In the genomic region with DNA sequence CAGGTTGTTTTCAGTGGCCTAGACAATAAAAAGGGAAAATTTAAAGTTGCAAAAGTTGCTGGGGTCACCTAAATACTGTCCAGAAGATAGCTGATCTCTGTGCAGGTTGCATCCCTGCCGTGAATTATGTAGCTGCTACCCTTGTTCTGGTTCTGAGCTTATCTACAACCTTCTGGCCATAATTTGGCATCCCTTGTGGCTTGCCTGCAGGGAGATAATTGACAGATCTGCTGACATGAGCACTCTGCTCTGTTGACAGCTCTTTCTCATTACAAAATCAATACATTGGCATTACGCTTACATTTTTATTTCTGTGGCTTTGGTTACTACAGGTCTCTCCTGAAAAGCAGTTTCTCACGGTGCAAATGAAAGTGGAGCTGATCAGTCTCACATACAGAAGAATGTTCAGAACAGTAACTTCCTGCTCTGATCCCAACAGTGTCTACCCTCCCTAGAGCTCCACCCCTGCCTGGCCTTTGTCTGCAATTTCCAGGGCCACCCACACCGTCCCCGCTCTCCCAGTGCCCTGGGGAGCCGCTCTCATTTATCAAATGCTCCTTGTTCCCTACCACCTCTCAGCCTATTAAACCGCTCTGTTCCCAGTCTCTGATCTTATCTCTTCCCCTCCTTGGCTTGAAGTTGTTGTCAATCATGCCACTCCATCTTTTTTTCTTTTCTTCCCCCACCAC, we compare ENCODE assay signal across 10 cellular contexts. TPM values are rescaled to one million over a fixed set of nuclear protein-coding genes. Genes with fewer than 3 reads are reported as not detected.
DNase-seq lines count a peak whose midpoint lies in the region; ATAC-seq and TF ChIP-seq lines count a peak whose summit lies in the region.
"Had no signal": no experiment of that assay in that cellular context is flagged by ENCODE, and none has a peak within 500 bp of the region (broad histone marks: within the 10 kb centered on the region; RNA-seq: fewer than 3 reads in every experiment).

No MANE protein-coding gene starts in this region.

- H4K20me1 ChIP-seq in Loucy (ENCODE audit: insufficient read depth, low read length, poor library complexity, severe bottlenecking): no peaks in the 10 kb centered on the region
- H4K20me1 ChIP-seq in smooth muscle cell (ENCODE audit: low read depth): no peaks in the 10 kb centered on the region

- H3K9ac ChIP-seq in Loucy (ENCODE audit: low read depth, low read length, poor library complexity, severe bottlenecking) (no peak overlapping the region), smooth muscle cell (ENCODE audit: low read depth) (no peak overlapping the region)

- no peak overlapping the region for H3K27ac ChIP-seq in smooth muscle cell (ENCODE audit: low read depth)

- H3K9me3 ChIP-seq in Loucy (ENCODE audit: insufficient read depth, low read depth, low read length) (no peaks in the 10 kb centered on the region), smooth muscle cell (replicated peaks; ENCODE audit: low read depth) (no peaks in the 10 kb centered on the region)

- H3K4me1 ChIP-seq in Loucy (ENCODE audit: insufficient read depth, low read length, poor library complexity, severe bottlenecking) (peaks cover 23% of the 10 kb centered on the region), smooth muscle cell (ENCODE audit: low read depth) (peaks cover 9% of the 10 kb centered on the region)

- H2AFZ ChIP-seq in Loucy (ENCODE audit: low read length): no peak overlapping the region
- peak overlapping the region; percentile 38 for H2AFZ ChIP-seq in smooth muscle cell (ENCODE audit: low read depth)

- H3K4me3 ChIP-seq in Loucy (ENCODE audit: low read length, poor library complexity, severe bottlenecking) (no peak overlapping the region), smooth muscle cell (no peak overlapping the region)

- no peak for ATAC-seq in GM21367 (IDR thresholded peaks at IDR 0.05; ENCODE audit: unreplicated experiment)

- H3K27me3 ChIP-seq in Loucy (ENCODE audit: insufficient read depth, low read length, poor library complexity, severe bottlenecking) (peaks cover 4% of the 10 kb centered on the region), smooth muscle cell (ENCODE audit: low read depth) (peaks cover 5% of the 10 kb centered on the region)

- DNase-seq in amniotic epithelial cell (ENCODE audit: low read depth) (peak; percentile 19), iPS-NIHi11 (ENCODE audit: low spot score) (peak; percentile 24), smooth muscle cell (lab: John Stamatoyannopoulos, UW; ENCODE audit: unreplicated experiment) (no peak), NCI-H1930 (lab: John Stamatoyannopoulos, UW) (no peak), NCI-H526 treated with DMSO at 0.1 percent for 48 hours (lab: John Stamatoyannopoulos, UW) (no peak)
- DNase-seq: activated T-cell treated with anti-CD3 and anti-CD28 coated beads, Interleukin-2, amount 50 U/mL, for 48 hours; MM.1S; NCI-H524 had no signal

- WGBS in smooth muscle cell (ENCODE audit: low lambda C conversion rate): 30% methylated on average over 6 of the region's 7 CpGs

- H3K9me2 ChIP-seq in Loucy (replicated peaks; ENCODE audit: low read depth, low read length): no peaks in the 10 kb centered on the region

- H3F3A ChIP-seq in Loucy (ENCODE audit: low read depth): no peaks in the 10 kb centered on the region
- H3F3A ChIP-seq in smooth muscle cell (ENCODE audit: low read depth): no peaks in the 10 kb centered on the region

- no peaks in the 10 kb centered on the region for H3K79me2 ChIP-seq in Loucy (ENCODE audit: insufficient read depth, low read length)
- no peaks in the 10 kb centered on the region for H3K79me2 ChIP-seq in smooth muscle cell (ENCODE audit: low read depth)

- no peak for TF ChIP-seq CTCF in Loucy (conservative IDR thresholded peaks at IDR 0.05; ENCODE audit: low read length)
- TF ChIP-seq CTCF in smooth muscle cell (IDR thresholded peaks at IDR 0.05; ENCODE audit: borderline replicate concordance, insufficient read depth, poor library complexity, severe bottlenecking): no peak

- H3K36me3 ChIP-seq in Loucy (ENCODE audit: insufficient read depth, low read length): no peaks in the 10 kb centered on the region
- no peaks in the 10 kb centered on the region for H3K36me3 ChIP-seq in smooth muscle cell (ENCODE audit: low read depth)

- H3K4me2 ChIP-seq in Loucy (ENCODE audit: low read depth, low read length, poor library complexity, severe bottlenecking): peak overlapping the region; percentile 9
- peak overlapping the region; percentile 61 for H3K4me2 ChIP-seq in smooth muscle cell

RNA-seq across cellular contexts. Expression of gene HECTD2, which starts 29.1 kb away (rescaled TPM):
- total RNA-seq in smooth muscle cell: 12.7 and 15.4 TPM in 2 replicates
- polyA plus RNA-seq in smooth muscle cell: 4.2 and 4.4 TPM in 2 replicates

Comparison
In these comparisons a context has a peak if more than half of its experiments do, and no peak if none do; other contexts are left out.
1. DNase-seq: peak in amniotic epithelial cell (single experiment) and iPS-NIHi11 (single experiment); none in smooth muscle cell (single experiment), NCI-H1930 (0 of 2) and NCI-H526 treated with DMSO at 0.1 percent for 48 hours (single experiment).